8 cellular contexts compared by ENCODE assay signal in genomic region chr3:46368569-46368968, GRCh38. TPM values are rescaled to one million over a fixed set of nuclear protein-coding genes. Genes with fewer than 3 reads are reported as not detected.
A peak's percentile ranks its signal among the peaks of the same experiment; 100 is the strongest.
DNase-seq lines count a peak whose midpoint lies in the region; ATAC-seq and FAIRE-seq lines count a peak whose summit lies in the region.

No MANE protein-coding gene starts in this region.

- no peaks in the 10 kb centered on the region for H3K9me3 ChIP-seq in MG63
- no peaks in the 10 kb centered on the region for H3K9me3 ChIP-seq in small intestine (ENCODE audit: control insufficient read depth, low read depth)

- H3K36me3 Mint-ChIP-seq in activated CD4-positive, alpha-beta memory T cell treated with anti-CD3 and anti-CD28 coated beads for 36 hours = no peaks in the 10 kb centered on the region

- no peak overlapping the region for H3K4me3 ChIP-seq in MG63
- no peak overlapping the region for H3K4me3 ChIP-seq in small intestine (ENCODE audit: low read depth in 1 of 2, low read length in 2 of 2)

- ATAC-seq in GM18868 (IDR thresholded peaks at IDR 0.05; ENCODE audit: unreplicated experiment) = no peak

- H3K27ac Mint-ChIP-seq in activated CD4-positive, alpha-beta memory T cell treated with anti-CD3 and anti-CD28 coated beads for 36 hours = no peak overlapping the region

- no peaks in the 10 kb centered on the region for H3K27me3 ChIP-seq in MG63
- no peaks in the 10 kb centered on the region for H3K27me3 ChIP-seq in small intestine (ENCODE audit: control insufficient read depth in 2 of 2, insufficient read depth in 2 of 2, low read length in 2 of 2)

- intact Hi-C loops in activated CD4-positive, alpha-beta memory T cell treated with anti-CD3 and anti-CD28 coated beads for 36 hours (cut with micrococcal nuclease) = loop anchor here (1.0 to 2.0 kb wide), 3 partner anchors 34 to 92 kb away; no protein-coding TSS in a partner anchor

- H3K27ac ChIP-seq in small intestine (ENCODE audit: low read depth in 1 of 2, low read length in 1 of 2) = peak overlapping the region; percentile 49 to 60

- DNase-seq in GM19239 (ENCODE audit: insufficient read length, low spot score) (no peak), MG63 (peak; percentile 26), germinal center (ENCODE audit: low spot score) (peak; percentile 20), small intestine (peak; percentile 66), LoVo (ENCODE audit: low spot score) (no peak), NCI-H2171 (lab: John Stamatoyannopoulos, UW) (no peak)
- peak; percentile 80 for DNase-seq in activated CD4-positive, alpha-beta memory T cell treated with anti-CD3 and anti-CD28 coated beads for 36 hours

- H3K36me3 ChIP-seq in MG63 (no peaks in the 10 kb centered on the region), small intestine (ENCODE audit: control insufficient read depth in 2 of 2, insufficient read depth in 2 of 2, low read length in 2 of 2) (no peaks in the 10 kb centered on the region)

- peaks cover 24% of the 10 kb centered on the region for H3K27me3 Mint-ChIP-seq in activated CD4-positive, alpha-beta memory T cell treated with anti-CD3 and anti-CD28 coated beads for 36 hours

- peak; percentile 99 for FAIRE-seq in GM19239 (lab: Jason Lieb, UNC)
- FAIRE-seq in small intestine (lab: Jason Lieb, UNC) = no peak

- CTCF ChIA-PET in activated CD4-positive, alpha-beta memory T cell treated with anti-CD3 and anti-CD28 coated beads for 36 hours (lab: Charles Lee) = interaction anchor here (0.5 to 6.7 kb wide), 39 partner anchors 8 to 1736 kb away, joined by 3 to 131 read pairs (median 9); partner anchors contain the start of genes CCR1, CCR2 and CXCR6

- POLR2A ChIA-PET in activated CD4-positive, alpha-beta memory T cell treated with anti-CD3 and anti-CD28 coated beads for 36 hours (lab: Charles Lee) = interaction anchor here (1.2 to 4.1 kb wide), 10 partner anchors 9 to 426 kb away, joined by 3 to 49 read pairs (median 20); partner anchors contain the start of genes CCR1, CCR2 and CXCR6

- 64 to 71% (median 71%) methylated on average over 7 of the region's 7 CpGs for WGBS in small intestine, 3 donors

- peaks cover 58% of the 10 kb centered on the region for H3K4me1 Mint-ChIP-seq in activated CD4-positive, alpha-beta memory T cell treated with anti-CD3 and anti-CD28 coated beads for 36 hours (ENCODE audit: low read depth)

- no peaks in the 10 kb centered on the region for H3K4me1 ChIP-seq in small intestine (ENCODE audit: control insufficient read depth in 2 of 2, insufficient read depth in 1 of 2, low read depth in 1 of 2, low read length in 1 of 2)

- no peaks in the 10 kb centered on the region for H3K9me3 Mint-ChIP-seq in activated CD4-positive, alpha-beta memory T cell treated with anti-CD3 and anti-CD28 coated beads for 36 hours

- no peak overlapping the region for H3K4me3 Mint-ChIP-seq in activated CD4-positive, alpha-beta memory T cell treated with anti-CD3 and anti-CD28 coated beads for 36 hours

RNA-seq across cellular contexts. Expression of gene CCR5, which starts 2.2 kb away (rescaled TPM):
- not detected in 2 replicates for total RNA-seq in MG63 (2014; rRNA removed; shearing (Covaris generic); ENCODE audit: low replicate concordance)
- total RNA-seq in activated CD4-positive, alpha-beta memory T cell treated with anti-CD3 and anti-CD28 coated beads for 36 hours = 1 to 10 TPM; 2.0 to 2.1 TPM
- under 1 TPM; 0.81 to 0.94 (median 0.89) TPM for polyA plus RNA-seq in small intestine

RNA-seq across cellular contexts. Expression of gene CCR2, which starts 14.7 kb away (rescaled TPM):
- total RNA-seq in MG63 (2014; rRNA removed; shearing (Covaris generic); ENCODE audit: low replicate concordance) = not detected in 2 replicates
- 1 to 10 TPM; 2.2 TPM for total RNA-seq in activated CD4-positive, alpha-beta memory T cell treated with anti-CD3 and anti-CD28 coated beads for 36 hours
- polyA plus RNA-seq in small intestine = 1 to 10 TPM in 1 of 3 donors, under 1 TPM in 1, not detected in 1; 0.87 to 1.4 TPM

RNA-seq across cellular contexts. Expression of gene CCRL2, which starts 38.5 kb away (rescaled TPM):
- total RNA-seq in MG63 (2014; rRNA removed; shearing (Covaris generic); ENCODE audit: low replicate concordance) = not detected in 2 replicates
- 1 to 10 TPM; 1.3 to 1.4 TPM for total RNA-seq in activated CD4-positive, alpha-beta memory T cell treated with anti-CD3 and anti-CD28 coated beads for 36 hours
- 10 to 100 TPM; 11.3 to 13.9 (median 13.0) TPM for polyA plus RNA-seq in small intestine

Comparison
In these comparisons a context has a peak if more than half of its experiments do, and no peak if none do; other contexts are left out.
1. DNase-seq: peak in MG63 (single experiment), activated CD4-positive, alpha-beta memory T cell treated with anti-CD3 and anti-CD28 coated beads for 36 hours (single experiment), germinal center (single experiment) and small intestine (single experiment); none in GM19239 (single experiment), LoVo (single experiment) and NCI-H2171 (single experiment).